Comparison of ENCODE assay signal across 16 cellular contexts in genomic region chr7:380226-380550, GRCh38.
DNase-seq lines count a peak whose midpoint lies in the region; ATAC-seq and TF ChIP-seq lines count a peak whose summit lies in the region.
"Had no signal": no experiment of that assay in that cellular context is flagged by ENCODE, and none has a peak within 500 bp of the region (broad histone marks: within the 10 kb centered on the region; RNA-seq: fewer than 3 reads in every experiment).

No MANE protein-coding gene starts in this region.

- no peak for ATAC-seq in CD8-positive, alpha-beta T cell
- ATAC-seq: activated CD4-positive, CD25-positive, alpha-beta regulatory T cell treated with anti-CD3 and anti-CD28 coated beads, Interleukin-2, amount 50 U/mL, for 24 hours had no signal

- intact Hi-C loops in CD8-positive, alpha-beta T cell (cut with DNase I, micrococcal nuclease): loop anchor here (2.0 to 10.0 kb wide), 2 partner anchors 29 to 45 kb away; no protein-coding TSS in a partner anchor
- intact Hi-C loops in CD14-positive monocyte (cut with micrococcal nuclease): no loop called here

- H3K27me3 ChIP-seq in CD8-positive, alpha-beta T cell (ENCODE audit: insufficient read depth, low read length): no peaks in the 10 kb centered on the region
- H3K27me3 ChIP-seq in HUES6 (ENCODE audit: control insufficient read depth, insufficient read depth, low read length): peaks cover 36% of the 10 kb centered on the region
- no peaks in the 10 kb centered on the region for H3K27me3 ChIP-seq in hepatocyte
- H3K27me3 ChIP-seq in neural progenitor cell: peaks cover 22% of the 10 kb centered on the region
- H3K27me3 ChIP-seq: right atrium auricular region had no signal

- peaks cover 30% of the 10 kb centered on the region for H3K4me1 ChIP-seq in CD8-positive, alpha-beta T cell (ENCODE audit: insufficient read depth, low read length)
- H3K4me1 ChIP-seq in HUES6 (ENCODE audit: control insufficient read depth, insufficient read depth, low read length): peaks cover 15% of the 10 kb centered on the region; the same call in 1 of the 2 replicates
- peaks cover 22% of the 10 kb centered on the region for H3K4me1 ChIP-seq in hepatocyte (ENCODE audit: insufficient read depth)
- H3K4me1 ChIP-seq in neural progenitor cell: peaks cover 11% of the 10 kb centered on the region
- H3K4me1 ChIP-seq: breast epithelium had no signal

- H3K4me2 ChIP-seq in hepatocyte (peak overlapping the region; percentile 75), neural progenitor cell (peak overlapping the region; percentile 80)

- no peaks in the 10 kb centered on the region for H3K36me3 Mint-ChIP-seq in CD8-positive, alpha-beta T cell
- no peaks in the 10 kb centered on the region for H3K36me3 Mint-ChIP-seq in neural progenitor cell
- H3K36me3 Mint-ChIP-seq in CD14-positive monocyte: no peaks in the 10 kb centered on the region

- H3F3A ChIP-seq in neural progenitor cell (ENCODE audit: low read depth): peaks cover 15% of the 10 kb centered on the region

- 43% methylated on average over 12 of the region's 12 CpGs for WGBS in hepatocyte (ENCODE audit: low lambda C conversion rate, missing lambda C conversion rate)

- H3K9ac ChIP-seq in HUES6 (ENCODE audit: low read length): peak overlapping the region; percentile 52
- H3K9ac ChIP-seq in neural progenitor cell: no peak overlapping the region

- H3K4me3 Mint-ChIP-seq in CD8-positive, alpha-beta T cell: peak overlapping the region; percentile 63
- H3K4me3 Mint-ChIP-seq in neural progenitor cell: peak overlapping the region; percentile 46
- peak overlapping the region in 1 of 2 donors; percentile 82 for H3K4me3 Mint-ChIP-seq in CD14-positive monocyte

- no peak for DNase-seq in CD8-positive, alpha-beta T cell
- no peak for DNase-seq in hepatocyte (ENCODE audit: low spot score)
- peak; percentile 74 for DNase-seq in neural progenitor cell (ENCODE audit: low spot score)
- no peak for DNase-seq in hepatic stellate cell (ENCODE audit: low spot score)
- DNase-seq in stimulated activated naive CD4-positive, alpha-beta T cell treated with Interleukin-2 at 50 U/mL for 16 hours (lab: John Stamatoyannopoulos, UW): no peak
- DNase-seq in CD14-positive monocyte (ENCODE audit: low spot score): no peak
- DNase-seq in stimulated activated CD4-positive, alpha-beta T cell treated with anti-CD3 and anti-CD28 coated beads, Interleukin-4, amount 100 ng/mL, for 1 hour: no peak
- DNase-seq: heart right ventricle, Kasumi-1, NCI-H2171 had no signal

- peak overlapping the region; percentile 31 for H3K4me3 ChIP-seq in CD8-positive, alpha-beta T cell (ENCODE audit: low read depth, low read length)
- H3K4me3 ChIP-seq in HUES6 (ENCODE audit: low read depth, low read length): peak overlapping the region; percentile 60
- no peak overlapping the region for H3K4me3 ChIP-seq in hepatocyte
- H3K4me3 ChIP-seq in neural progenitor cell: peak overlapping the region; percentile 34

- peaks cover 25% of the 10 kb centered on the region for H3K4me1 Mint-ChIP-seq in CD8-positive, alpha-beta T cell (ENCODE audit: low read depth)
- H3K4me1 Mint-ChIP-seq in neural progenitor cell (peaks cover 12% of the 10 kb centered on the region), CD14-positive monocyte (peaks cover 19% of the 10 kb centered on the region)

- H4K20me1 ChIP-seq in hepatocyte (ENCODE audit: insufficient read depth, poor library complexity, severe bottlenecking) (no peaks in the 10 kb centered on the region), neural progenitor cell (ENCODE audit: low read depth) (no peaks in the 10 kb centered on the region)

- POLR2A ChIA-PET in CD8-positive, alpha-beta T cell (lab: Charles Lee): interaction anchor here (1.0 to 1.6 kb wide), 2 partner anchors 17 to 28 kb away, joined by 4 read pairs; no protein-coding TSS in a partner anchor

- no peaks in the 10 kb centered on the region for H3K36me3 ChIP-seq in CD8-positive, alpha-beta T cell (ENCODE audit: insufficient read depth, low read length)
- H3K36me3 ChIP-seq in HUES6 (ENCODE audit: control insufficient read depth, insufficient read depth, low read length) (no peaks in the 10 kb centered on the region), hepatocyte (replicated peaks; ENCODE audit: insufficient read depth, low read depth) (no peaks in the 10 kb centered on the region), neural progenitor cell (no peaks in the 10 kb centered on the region)
- H3K36me3 ChIP-seq: breast epithelium, heart right ventricle, right atrium auricular region had no signal

- no peaks in the 10 kb centered on the region for H3K27me3 Mint-ChIP-seq in CD8-positive, alpha-beta T cell (ENCODE audit: low read depth)
- H3K27me3 Mint-ChIP-seq in neural progenitor cell (ENCODE audit: insufficient read depth, low read depth): peaks cover 13% of the 10 kb centered on the region
- H3K27me3 Mint-ChIP-seq in CD14-positive monocyte (ENCODE audit: low read depth in 3 of 3): peaks cover 21 to 70% (median 46%) of the 10 kb centered on the region in 3 donors

- H3K79me2 ChIP-seq in hepatocyte (no peaks in the 10 kb centered on the region), neural progenitor cell (ENCODE audit: low read depth) (no peaks in the 10 kb centered on the region)

- H3K9me3 Mint-ChIP-seq in CD8-positive, alpha-beta T cell: peaks cover 9% of the 10 kb centered on the region
- peaks cover 15% of the 10 kb centered on the region for H3K9me3 Mint-ChIP-seq in neural progenitor cell
- peaks cover 0 to 18% (median 11%) of the 10 kb centered on the region in 7 donors for H3K9me3 Mint-ChIP-seq in CD14-positive monocyte

- no peaks in the 10 kb centered on the region for H3K9me2 ChIP-seq in hepatocyte (replicated peaks; ENCODE audit: insufficient read depth)

- no peak overlapping the region for H3K27ac Mint-ChIP-seq in CD8-positive, alpha-beta T cell
- peak overlapping the region; percentile 93 for H3K27ac Mint-ChIP-seq in neural progenitor cell
- no peak overlapping the region for H3K27ac Mint-ChIP-seq in CD14-positive monocyte
- H3K27ac Mint-ChIP-seq: activated T-helper 2 cell treated with anti-CD3 and anti-CD28 coated beads, Interferon-gamma antibody, Interleukin-2, Interleukin-4, amounts not matched to agents 10 μg/mL and 5 μg/mL and 100 μg/mL, durations not matched to agents 14 hours and 24 hours and 36 hours; mesothelial cell of epicardium had no signal

- CTCF ChIA-PET in CD8-positive, alpha-beta T cell (lab: Charles Lee): no interaction called here

- H2AFZ ChIP-seq in hepatocyte (no peak overlapping the region), neural progenitor cell (replicated peaks) (peak overlapping the region; percentile 26)

- H3K27ac ChIP-seq in CD8-positive, alpha-beta T cell (ENCODE audit: low read depth, low read length): no peak overlapping the region
- H3K27ac ChIP-seq in HUES6 (ENCODE audit: low read depth, low read length): no peak overlapping the region
- H3K27ac ChIP-seq in hepatocyte: no peak overlapping the region
- no peak overlapping the region for H3K27ac ChIP-seq in neural progenitor cell
- H3K27ac ChIP-seq: breast epithelium, heart right ventricle, right atrium auricular region had no signal

- no peak for TF ChIP-seq CTCF in CD8-positive, alpha-beta T cell (IDR thresholded peaks at IDR 0.05)
- no peak for TF ChIP-seq CTCF in hepatocyte (IDR thresholded peaks at IDR 0.05; ENCODE audit: poor library complexity)
- TF ChIP-seq CTCF in neural progenitor cell (IDR thresholded peaks at IDR 0.05): no peak
- no peak for TF ChIP-seq CTCF in CD14-positive monocyte (IDR thresholded peaks at IDR 0.05)

- no peaks in the 10 kb centered on the region for H3K9me3 ChIP-seq in CD8-positive, alpha-beta T cell (ENCODE audit: low read length)
- H3K9me3 ChIP-seq in HUES6 (ENCODE audit: control insufficient read depth, insufficient read depth, low read depth, low read length) (no peaks in the 10 kb centered on the region), hepatocyte (ENCODE audit: low read depth) (no peaks in the 10 kb centered on the region), neural progenitor cell (ENCODE audit: low read depth) (no peaks in the 10 kb centered on the region)

Comparison
In these comparisons a context has a peak if more than half of its experiments do, and no peak if none do; other contexts are left out.
1. intact Hi-C loops: an anchor here in CD8-positive, alpha-beta T cell (2.0 to 10.0 kb wide); none called in CD14-positive monocyte.